ENCODE assay signal across 9 cellular contexts in genomic region chr1:236284291-236284711, GRCh38. TPM values are rescaled to one million over a fixed set of nuclear protein-coding genes. Genes with fewer than 3 reads are reported as not detected.
DNase-seq lines count a peak whose midpoint lies in the region; ATAC-seq and TF ChIP-seq lines count a peak whose summit lies in the region.
"Had no signal": no experiment of that assay in that cellular context is flagged by ENCODE, and none has a peak within 500 bp of the region (broad histone marks: within the 10 kb centered on the region; RNA-seq: fewer than 3 reads in every experiment).

No MANE protein-coding gene starts in this region.

- no peaks in the 10 kb centered on the region for H3K27me3 Mint-ChIP-seq in stimulated activated naive CD8-positive, alpha-beta T cell treated with anti-CD3 and anti-CD28 coated beads, Interleukin-15, amount 100 ng/mL, for 72 hours
- H3K27me3 Mint-ChIP-seq in glutamatergic neuron (ENCODE audit: unreplicated experiment) = peaks cover 4% of the 10 kb centered on the region

- H3K9ac ChIP-seq in mammary epithelial cell (ENCODE audit: insufficient read depth, low read length) = no peak overlapping the region

- no peak overlapping the region for H2AFZ ChIP-seq in mammary epithelial cell (ENCODE audit: low read depth, low read length)

- H3K9me3 ChIP-seq in Panc1 (ENCODE audit: control insufficient read depth, insufficient read depth, low read depth, low read length) (no peaks in the 10 kb centered on the region), mammary epithelial cell (replicated peaks; ENCODE audit: insufficient read depth, low read length) (no peaks in the 10 kb centered on the region)

- no peaks in the 10 kb centered on the region for H3K9me3 Mint-ChIP-seq in stimulated activated naive CD8-positive, alpha-beta T cell treated with anti-CD3 and anti-CD28 coated beads, Interleukin-15, amount 100 ng/mL, for 72 hours
- H3K9me3 Mint-ChIP-seq in glutamatergic neuron (ENCODE audit: unreplicated experiment) = peaks cover 5% of the 10 kb centered on the region

- intact Hi-C loops in Panc1 (cut with micrococcal nuclease; ENCODE audit: unreplicated experiment) (loop anchor here (10.0 kb wide), 2 partner anchors 110 to 180 kb away; partner anchors contain the start of gene EDARADD), mammary epithelial cell (cut with micrococcal nuclease) (loop anchor here (5.0 to 10.0 kb wide), 3 partner anchors 142 to 208 kb away; partner anchors contain the start of gene GPR137B)

- BruUV-seq in Panc1 (replicated peaks; lab: Mats Ljungman, UMichigan) (no TSS peak), mammary epithelial cell (replicated peaks; lab: Mats Ljungman, UMichigan) (no TSS peak)

- ATAC-seq in HG02973 (IDR thresholded peaks at IDR 0.05; ENCODE audit: unreplicated experiment) (peak; percentile 55), Panc1 (no peak)
- ATAC-seq in stimulated activated naive CD8-positive, alpha-beta T cell treated with anti-CD3 and anti-CD28 coated beads, Interleukin-15, amount 100 ng/mL, for 72 hours = peak; percentile 72

- peak overlapping the region; percentile 61 to 80 for H3K27ac Mint-ChIP-seq in stimulated activated naive CD8-positive, alpha-beta T cell treated with anti-CD3 and anti-CD28 coated beads, Interleukin-15, amount 100 ng/mL, for 72 hours
- H3K27ac Mint-ChIP-seq in glutamatergic neuron (ENCODE audit: unreplicated experiment) = no peak overlapping the region

- in situ Hi-C loops in Panc1 (cut with HindIII; ENCODE audit: low pct_unique_long_range_greater_than_20kb, low sequenced_read_pairs) = no loop called here
- in situ Hi-C loops in mammary epithelial cell (cut with MboI; ENCODE audit: low sequenced_read_pairs in 2 of 2) = no loop called here

- TF ChIP-seq CTCF in Panc1 (IDR thresholded peaks at IDR 0.05) (no peak), glutamatergic neuron (IDR thresholded peaks at IDR 0.05; ENCODE audit: partially characterized antibody, unreplicated experiment) (no peak), mammary epithelial cell (conservative IDR thresholded peaks at IDR 0.05 in 1 of 2, IDR thresholded peaks at IDR 0.05 in 1 of 2; ENCODE audit: extremely low read depth in 1 of 2, insufficient read depth in 1 of 2, low read depth in 1 of 2, low read length in 2 of 2) (no peak)

- peaks cover 2% of the 10 kb centered on the region; the same call in 1 of the 2 replicates for H3K27me3 ChIP-seq in Panc1 (ENCODE audit: control insufficient read depth, insufficient read depth, low read length)
- H3K27me3 ChIP-seq in mammary epithelial cell (ENCODE audit: insufficient read depth, low read length) = no peaks in the 10 kb centered on the region

- H3K4me2 ChIP-seq in mammary epithelial cell (ENCODE audit: insufficient read depth, low read depth, low read length) = no peak overlapping the region

- H4K20me1 ChIP-seq in mammary epithelial cell (ENCODE audit: insufficient read depth, low read length) = no peaks in the 10 kb centered on the region

- peaks cover 44% of the 10 kb centered on the region for H3K4me1 Mint-ChIP-seq in stimulated activated naive CD8-positive, alpha-beta T cell treated with anti-CD3 and anti-CD28 coated beads, Interleukin-15, amount 100 ng/mL, for 72 hours
- peaks cover 10% of the 10 kb centered on the region for H3K4me1 Mint-ChIP-seq in glutamatergic neuron (ENCODE audit: low read depth, unreplicated experiment)

- peaks cover 8% of the 10 kb centered on the region for H3K36me3 Mint-ChIP-seq in glutamatergic neuron (ENCODE audit: unreplicated experiment)

- peak; percentile 20 for DNase-seq in stimulated activated CD4-positive, alpha-beta T cell treated with anti-CD3 and anti-CD28 coated beads, Interleukin-15, amount 100 ng/mL, for 24 hours
- no peak for DNase-seq in stimulated activated CD4-positive, alpha-beta T cell treated with anti-CD3 and anti-CD28 coated beads, Interleukin-12 subunit alpha, Interleukin-12 subunit beta, amount 100 ng/mL, for 4 hours
- no peak for DNase-seq in Panc1 (ENCODE audit: low read depth, low spot score)
- peak; percentile 15 to 26 for DNase-seq in stimulated activated naive CD8-positive, alpha-beta T cell treated with anti-CD3 and anti-CD28 coated beads, Interleukin-15, amount 100 ng/mL, for 72 hours
- no peak for DNase-seq in NCI-H2081 treated with DMSO at 0.1 percent for 48 hours (lab: John Stamatoyannopoulos, UW)
- DNase-seq in glutamatergic neuron = no peak
- DNase-seq in mammary epithelial cell = no peak

- H3K4me3 ChIP-seq in Panc1 (ENCODE audit: low read depth in 2 of 2, low read length in 2 of 2) (no peak overlapping the region), mammary epithelial cell (replicated peaks in 1 of 3; ENCODE audit: insufficient read depth in 1 of 3, low read depth in 2 of 3, low read length in 3 of 3) (no peak overlapping the region)

- peak overlapping the region; percentile 63 to 70 for H3K4me3 Mint-ChIP-seq in stimulated activated naive CD8-positive, alpha-beta T cell treated with anti-CD3 and anti-CD28 coated beads, Interleukin-15, amount 100 ng/mL, for 72 hours
- no peak overlapping the region for H3K4me3 Mint-ChIP-seq in glutamatergic neuron (ENCODE audit: unreplicated experiment)

- H3K79me2 ChIP-seq in mammary epithelial cell (ENCODE audit: insufficient read depth, low read length) = no peaks in the 10 kb centered on the region

- H3K4me1 ChIP-seq in Panc1 (ENCODE audit: control insufficient read depth, insufficient read depth, low read length) (peaks cover 22% of the 10 kb centered on the region), mammary epithelial cell (ENCODE audit: insufficient read depth, low read length) (peaks cover 4% of the 10 kb centered on the region)

- CTCF ChIA-PET in Panc1 (lab: Charles Lee) = no interaction called here
- CTCF ChIA-PET in mammary epithelial cell (lab: Charles Lee; ENCODE audit: low non-redundant PET) = no interaction called here

- 96% methylated on average over 2 of the region's 2 CpGs for WGBS in mammary epithelial cell (ENCODE audit: low coverage, missing lambda C conversion rate)

- POLR2A ChIA-PET in Panc1 (lab: Charles Lee) = no interaction called here

- no peaks in the 10 kb centered on the region for H3K36me3 ChIP-seq in Panc1 (ENCODE audit: control insufficient read depth, insufficient read depth, low read length)
- H3K36me3 ChIP-seq in mammary epithelial cell (ENCODE audit: insufficient read depth, low read length) = no peaks in the 10 kb centered on the region

- peak overlapping the region; percentile 45; the same call in 1 of the 2 replicates for H3K27ac ChIP-seq in Panc1 (ENCODE audit: low read length)
- H3K27ac ChIP-seq in mammary epithelial cell (ENCODE audit: insufficient read depth, low read depth, low read length) = no peak overlapping the region
- H3K27ac ChIP-seq: VCaP had no signal

- dilution Hi-C loops in mammary epithelial cell (cut with HindIII; ENCODE audit: low sequenced_read_pairs) = no loop called here

RNA-seq across cellular contexts. Expression of gene ERO1B, which starts 2.5 kb away (rescaled TPM):
- total RNA-seq in Panc1 (2021; ENCODE audit: unreplicated experiment) = 19.9 TPM
- polyA plus RNA-seq in Panc1 (2012; ENCODE audit: insufficient read length) = 9.7 TPM
- total RNA-seq in glutamatergic neuron (ENCODE audit: unreplicated experiment) = 3.0 TPM
- 1 to 10 TPM; 3.5 to 4.0 TPM for total RNA-seq in mammary epithelial cell
- 0.94 TPM for polyA plus RNA-seq in mammary epithelial cell
- polyA minus RNA-seq in mammary epithelial cell = 0.78 TPM

Comparison
In these comparisons a context has a peak if more than half of its experiments do, and no peak if none do; other contexts are left out.
1. DNase-seq: peak in stimulated activated CD4-positive, alpha-beta T cell treated with anti-CD3 and anti-CD28 coated beads, Interleukin-15, amount 100 ng/mL, for 24 hours (single experiment) and stimulated activated naive CD8-positive, alpha-beta T cell treated with anti-CD3 and anti-CD28 coated beads, Interleukin-15, amount 100 ng/mL, for 72 hours (2 of 2); none in stimulated activated CD4-positive, alpha-beta T cell treated with anti-CD3 and anti-CD28 coated beads, Interleukin-12 subunit alpha, Interleukin-12 subunit beta, amount 100 ng/mL, for 4 hours (single experiment), Panc1 (single experiment), NCI-H2081 treated with DMSO at 0.1 percent for 48 hours (single experiment), glutamatergic neuron (single experiment) and mammary epithelial cell (single experiment).